ENCODE assay signal across 20 cellular contexts in the genomic region with DNA sequence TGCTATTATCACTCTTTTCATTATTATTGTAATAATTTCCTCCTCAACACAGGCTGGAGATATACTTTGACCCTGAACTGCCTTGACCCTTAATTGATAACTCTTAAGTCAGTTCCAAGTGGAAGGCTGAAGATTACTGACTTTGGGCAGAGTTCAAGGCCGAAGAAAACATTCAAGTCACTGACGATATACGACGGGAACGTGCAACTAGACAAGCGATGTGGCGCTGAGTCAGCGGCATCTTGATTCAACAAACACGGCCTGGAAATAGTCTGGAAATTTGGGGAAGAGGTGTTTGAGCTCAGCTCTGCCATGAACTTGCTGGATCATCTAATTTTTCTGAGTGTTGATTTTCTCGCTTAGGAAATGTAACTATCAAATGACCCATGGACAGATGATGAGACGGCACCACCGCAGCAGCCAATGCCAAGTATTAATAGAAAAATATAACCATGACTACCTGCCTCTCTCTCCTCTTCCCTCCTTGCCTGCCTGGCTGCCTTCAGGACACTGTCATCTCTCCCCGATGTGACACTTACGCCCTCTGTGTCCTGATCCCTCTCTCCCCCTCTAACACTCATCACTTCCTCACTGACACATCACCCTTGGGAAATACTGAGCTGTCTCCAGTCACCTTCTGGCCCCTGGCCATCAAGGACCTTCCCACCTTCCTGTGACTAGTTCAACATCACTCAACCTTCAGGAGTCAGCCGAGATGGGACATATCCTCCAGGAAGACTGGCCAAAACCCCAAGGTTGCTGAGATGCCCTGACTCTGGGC. TPM values are rescaled to one million over a fixed set of nuclear protein-coding genes. Genes with fewer than 3 reads are reported as not detected.
A peak's percentile ranks its signal among the peaks of the same experiment; 100 is the strongest.
DNase-seq lines count a peak whose midpoint lies in the region; ATAC-seq and TF ChIP-seq lines count a peak whose summit lies in the region.
"Had no signal": no experiment of that assay in that cellular context is flagged by ENCODE, and none has a peak within 500 bp of the region (broad histone marks: within the 10 kb centered on the region; RNA-seq: fewer than 3 reads in every experiment).

No MANE protein-coding gene starts in this region.

- H3K4me3 ChIP-seq in ACC112 (ENCODE audit: low read depth, low read length) (no peak overlapping the region), right atrium auricular region (no peak overlapping the region)
- H3K4me3 ChIP-seq: gastrocnemius medialis had no signal

- H3K9me3 ChIP-seq in right atrium auricular region = no peaks in the 10 kb centered on the region
- H3K9me3 ChIP-seq: gastrocnemius medialis had no signal

- H2AFZ ChIP-seq in ACC112 (ENCODE audit: low read length, unreplicated experiment) = no peak overlapping the region

- no peak for ATAC-seq in GM19328 (IDR thresholded peaks at IDR 0.05; ENCODE audit: unreplicated experiment)
- ATAC-seq: activated CD8-positive, alpha-beta T cell treated with anti-CD3 and anti-CD28 coated beads for 36 hours; activated T-cell treated with anti-CD3 and anti-CD28 coated beads, Interleukin-2, amount 50 U/mL, for 4 hours; gastrocnemius medialis; natural killer cell treated with Interleukin-12 subunit alpha and Interleukin-12 subunit beta and Interleukin-15 and Interleukin-18, amount 100 ng/mL, for 72 hours had no signal

- H3K27ac ChIP-seq in ACC112 (ENCODE audit: low read depth, low read length) (peak overlapping the region; percentile 6; the same call in 1 of the 2 replicates), right atrium auricular region (no peak overlapping the region)
- H3K27ac ChIP-seq: gastrocnemius medialis had no signal

- DNase-seq in HCEC 1CT (peak; percentile 17), SW 1271 (lab: John Stamatoyannopoulos, UW) (peak; percentile 6 to 20), hepatic stellate cell (ENCODE audit: low spot score) (peak; percentile 41), NCI-H1092 (lab: John Stamatoyannopoulos, UW) (no peak), right atrium auricular region (ENCODE audit: low spot score) (no peak), COR-L47 (lab: John Stamatoyannopoulos, UW) (no peak)
- DNase-seq: activated B cell treated with CpG ODN at 0.5 μM for 24 hours; activated CD8-positive, alpha-beta T cell treated with anti-CD3 and anti-CD28 coated beads for 36 hours; activated naive CD4-positive, alpha-beta T cell treated with anti-CD3 and anti-CD28 coated beads, Interleukin-2, amount 10 ng/mL, durations not matched to agents 7 days and 5 days; activated T-cell treated with anti-CD3 and anti-CD28 coated beads, Interleukin-2, amount 50 U/mL, for 4 hours; CD4-positive, alpha-beta memory T cell; gastrocnemius medialis; mesendoderm; NCI-H1417; NCI-H526; stimulated activated CD4-positive, alpha-beta T cell treated with anti-CD3 and anti-CD28 coated beads, Interleukin-12 subunit alpha, Interleukin-12 subunit beta, amount 100 ng/mL, for 4 hours; stimulated activated CD8-positive, alpha-beta memory T cell treated with anti-CD3 and anti-CD28 coated beads, Interleukin-4, amount 100 ng/mL, for 48 hours had no signal

- H3K36me3 ChIP-seq in ACC112 (ENCODE audit: insufficient read depth, low read length) (peaks cover 16% of the 10 kb centered on the region), right atrium auricular region (peaks cover 9% of the 10 kb centered on the region)
- H3K36me3 ChIP-seq: gastrocnemius medialis had no signal

- H3K79me2 ChIP-seq in ACC112 (ENCODE audit: control insufficient read depth, insufficient read depth, low read length, unreplicated experiment) = no peaks in the 10 kb centered on the region

- no peak for TF ChIP-seq CTCF in right atrium auricular region (IDR thresholded peaks at IDR 0.05)

- H3K4me1 ChIP-seq in ACC112 (ENCODE audit: control insufficient read depth, insufficient read depth, low read length, unreplicated experiment) (peaks cover 11% of the 10 kb centered on the region), right atrium auricular region (peaks cover 0 to 4% of the 10 kb centered on the region in 2 donors)

- H3K27me3 ChIP-seq in ACC112 (ENCODE audit: insufficient read depth, low read length) = no peaks in the 10 kb centered on the region
- no peaks in the 10 kb centered on the region for H3K27me3 ChIP-seq in right atrium auricular region
- H3K27me3 ChIP-seq: gastrocnemius medialis had no signal

RNA-seq across cellular contexts. Expression of a gene that starts 49.4 kb away (rescaled TPM):
- total RNA-seq in right atrium auricular region = 10 to 100 TPM in 1 of 2 donors, 1 to 10 TPM in 1; 5.7 to 10.7 TPM

Comparison
In these comparisons a context has a peak if more than half of its experiments do, and no peak if none do; other contexts are left out.
1. DNase-seq: peak in HCEC 1CT (single experiment), SW 1271 (2 of 2) and hepatic stellate cell (single experiment); none in NCI-H1092 (single experiment), right atrium auricular region (single experiment) and COR-L47 (single experiment).